In the genomic region with DNA sequence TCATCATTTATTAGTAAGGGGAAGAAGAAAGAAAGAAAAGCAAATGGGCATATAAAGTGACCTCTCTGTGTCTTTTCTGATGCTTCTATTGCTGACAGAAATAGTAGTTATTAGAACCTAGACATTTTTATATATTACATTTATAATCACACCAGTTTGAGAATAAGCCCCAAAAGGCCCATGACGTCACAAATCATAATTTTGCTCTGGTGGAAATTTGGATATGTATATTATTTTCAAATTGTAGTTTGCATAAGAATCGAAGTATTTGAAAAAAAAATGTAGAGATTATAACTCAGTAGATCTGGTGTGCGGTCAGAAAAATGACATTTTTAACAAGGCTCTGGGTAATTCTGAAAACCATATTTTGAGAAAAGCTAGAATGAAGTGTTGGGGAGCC, we compare ENCODE assay signal across 33 cellular contexts.
"Had no signal": no experiment of that assay in that cellular context is flagged by ENCODE, and none has a peak within 500 bp of the region (broad histone marks: within the 10 kb centered on the region; RNA-seq: fewer than 3 reads in every experiment).

No MANE protein-coding gene starts in this region.

- ATAC-seq: activated naive CD4-positive, alpha-beta T cell treated with anti-CD3 and anti-CD28 coated beads, Interleukin-2, amount 50 U/mL, for 72 hours; activated naive CD8-positive, alpha-beta T cell treated with anti-CD3 and anti-CD28 coated beads, Interleukin-2, amount 50 U/mL, for 24 hours; activated T-cell treated with anti-CD3 and anti-CD28 coated beads, Interleukin-2, amount 50 U/mL, for 4 hours; activated T-cell treated with anti-CD3 and anti-CD28 coated beads, Interleukin-2, amount 50 U/mL, for 72 hours; activated T-helper 17 cell treated with anti-CD3 and anti-CD28 coated beads, Interleukin-2, amount 50 U/mL, for 72 hours; body of pancreas had no signal

- DNase-seq: activated effector memory CD4-positive, alpha-beta T cell treated with anti-CD3 and anti-CD28 coated beads, Interleukin-2, amount 50 U/mL, for 16 hours; activated effector memory CD4-positive, alpha-beta T cell treated with Interleukin-2 at 50 U/mL for 16 hours; activated gamma-delta T cell; activated gamma-delta T cell treated with Interleukin-2 at 50 U/mL for 16 hours; activated naive CD4-positive, alpha-beta T cell; activated naive CD4-positive, alpha-beta T cell treated with anti-CD3 and anti-CD28 coated beads for 36 hours; activated naive CD4-positive, alpha-beta T cell treated with anti-CD3 and anti-CD28 coated beads, Interleukin-2, amount 10 ng/mL, durations not matched to agents 7 days and 5 days; activated naive CD4-positive, alpha-beta T cell treated with anti-CD3 and anti-CD28 coated beads, Interleukin-2, amount 50 U/mL, for 16 hours; activated naive CD4-positive, alpha-beta T cell treated with Interleukin-2 at 50 U/mL for 16 hours; activated naive CD8-positive, alpha-beta T cell treated with anti-CD3 and anti-CD28 coated beads for 36 hours; activated naive CD8-positive, alpha-beta T cell treated with anti-CD3 and anti-CD28 coated beads, Interleukin-2, amount 10 ng/mL, durations not matched to agents 7 days and 5 days; activated naive CD8-positive, alpha-beta T cell treated with anti-CD3 and anti-CD28 coated beads, Interleukin-2, amount 50 U/mL, for 24 hours; activated T-cell treated with anti-CD3 and anti-CD28 coated beads, Interleukin-2, amount 50 U/mL, for 24 hours; activated T-cell treated with anti-CD3 and anti-CD28 coated beads, Interleukin-2, amount 50 U/mL, for 4 hours; activated T-cell treated with anti-CD3 and anti-CD28 coated beads, Interleukin-2, amount 50 U/mL, for 48 hours; activated T-cell treated with anti-CD3 and anti-CD28 coated beads, Interleukin-2, amount 50 U/mL, for 72 hours; adrenal gland; amniotic stem cell; amygdala; anterior cingulate cortex; aorta; body of pancreas; brain microvascular endothelial cell; caudate nucleus; central memory CD4-positive, alpha-beta T cell; cerebellar nuclear complex had no signal

- H3K4me3 ChIP-seq: adrenal gland, ascending aorta, body of pancreas, breast epithelium, cardiac muscle cell had no signal

- H3K4me1 ChIP-seq: adrenal gland, ascending aorta, body of pancreas, breast epithelium had no signal

- H3K27ac ChIP-seq: adrenal gland, ascending aorta, body of pancreas, brain microvascular endothelial cell, breast epithelium, cardiac muscle cell had no signal

- H3K27me3 ChIP-seq: adrenal gland, ascending aorta, body of pancreas, brain microvascular endothelial cell, breast epithelium, cardiac muscle cell had no signal

- H3K36me3 ChIP-seq: adrenal gland, ascending aorta, brain microvascular endothelial cell, breast epithelium, cardiac muscle cell had no signal

- H3K9me3 ChIP-seq: adrenal gland, ascending aorta, body of pancreas, breast epithelium had no signal

- FAIRE-seq: astrocyte, bronchial epithelial cell had no signal
